In genomic region chr1:4771267-4771666, GRCh38 we compare ENCODE assay signal across 23 cellular contexts.
"Had no signal": no experiment of that assay in that cellular context is flagged by ENCODE, and none has a peak within 500 bp of the region (broad histone marks: within the 10 kb centered on the region; RNA-seq: fewer than 3 reads in every experiment).

No MANE protein-coding gene starts in this region.

- H2AFZ ChIP-seq: hepatocyte had no signal

- H3K4me1 ChIP-seq: colonic mucosa, esophagus squamous epithelium, gastroesophageal sphincter, heart left ventricle, left lung, lower lobe of right lung had no signal

- H3K27ac ChIP-seq: colonic mucosa, epithelial cell of prostate, esophagus squamous epithelium, gastroesophageal sphincter, heart left ventricle, hepatocyte, left lung, lower lobe of right lung had no signal

- DNase-seq: colonic mucosa; cortex of kidney; effector CD8-positive, alpha-beta T cell; effector memory CD8-positive, alpha-beta T cell; endodermal cell; erythroblast; esophagus squamous epithelium; foreskin fibroblast; heart left ventricle; hypothalamus; immature natural killer cell; islet precursor cell; left cardiac atrium; left ventricle myocardium superior; lower lobe of right lung; mesenchymal stem cell; mucosa of descending colon had no signal

- H3K27me3 ChIP-seq: colonic mucosa, hepatocyte had no signal

- H3K9me3 ChIP-seq: colonic mucosa, esophagus squamous epithelium, gastroesophageal sphincter, heart left ventricle, left lung, lower lobe of right lung, mucosa of descending colon had no signal

- H3K79me2 ChIP-seq: hepatocyte had no signal

- H3K36me3 ChIP-seq: colonic mucosa, esophagus squamous epithelium, gastroesophageal sphincter, heart left ventricle, left lung, lower lobe of right lung had no signal

- H3K4me2 ChIP-seq: hepatocyte had no signal

- FAIRE-seq: endometrium, frontal cortex had no signal

- H3K4me3 ChIP-seq: colonic mucosa, esophagus squamous epithelium, gastroesophageal sphincter, heart left ventricle, hepatocyte, left lung, lower lobe of right lung, mucosa of descending colon had no signal
